Comparison of ENCODE assay signal across 1 cellular context in genomic region chr9:93465853-93466252, GRCh38.
TF ChIP-seq lines count a peak whose summit lies in the region.

No MANE protein-coding gene starts in this region.

TF ChIP-seq in WTC11, 78 proteins besides CTCF, POLR2A, EP300 and RAD21 (continued from another document):
- TF ChIP-seq ARID4B (CRISPR knock-in tag; IDR thresholded peaks at IDR 0.05; ENCODE audit: borderline replicate concordance) (no peak), MXD4 (CRISPR knock-in tag; IDR thresholded peaks at IDR 0.05; ENCODE audit: borderline replicate concordance) (no peak)
